8 cellular contexts compared by ENCODE assay signal in genomic region chr10:128463991-128464755, GRCh38.
A peak's percentile ranks its signal among the peaks of the same experiment; 100 is the strongest.
DNase-seq lines count a peak whose midpoint lies in the region; ATAC-seq, FAIRE-seq and TF ChIP-seq lines count a peak whose summit lies in the region.

No MANE protein-coding gene starts in this region.

- ATAC-seq in HepG2, result no peak; the same call in 2 of the 3 replicates
- no peak for ATAC-seq in HG03175 (IDR thresholded peaks at IDR 0.05; ENCODE audit: unreplicated experiment)
- no peak for ATAC-seq in GM21526 (IDR thresholded peaks at IDR 0.05; ENCODE audit: low FRiP score, unreplicated experiment)
- ATAC-seq in omental fat pad (ENCODE audit: low FRiP score), result no peak

- H3K27me3 ChIP-seq in H7 (ENCODE audit: control insufficient read depth, insufficient read depth, low read length) (no peaks in the 10 kb centered on the region), HepG2 (ENCODE audit: control insufficient read depth in 1 of 2, insufficient read depth in 2 of 2, low read length in 2 of 2) (peaks cover 2 to 34% of the 10 kb centered on the region in 2 experiments; a peak in 4 of 5 replicates)

- H3K4me2 ChIP-seq in HepG2 (ENCODE audit: low read depth, low read length), result no peak overlapping the region

- H4K20me1 ChIP-seq in HepG2 (ENCODE audit: insufficient read depth, low read length), result no peaks in the 10 kb centered on the region

- no peak overlapping the region for H2AFZ ChIP-seq in HepG2 (ENCODE audit: low read length)

- no peak overlapping the region for H3K9ac ChIP-seq in HepG2 (ENCODE audit: insufficient read depth, low read depth, low read length)

- no peaks in the 10 kb centered on the region for H3K79me2 ChIP-seq in HepG2 (ENCODE audit: insufficient read depth, low read length)

- no peaks in the 10 kb centered on the region for H3K9me3 ChIP-seq in HepG2 (ENCODE audit: low read length)

- no peaks in the 10 kb centered on the region for H3K4me1 ChIP-seq in HepG2 (ENCODE audit: insufficient read depth, low read length)

- no peak overlapping the region for H3K4me3 ChIP-seq in AG10803 (ENCODE audit: low read length)
- H3K4me3 ChIP-seq in H7 (ENCODE audit: insufficient read depth, low read depth, low read length), result no peak overlapping the region
- H3K4me3 ChIP-seq in astrocyte of the cerebellum (ENCODE audit: low read depth, low read length), result no peak overlapping the region
- H3K4me3 ChIP-seq in HepG2 (replicated peaks in 1 of 3; ENCODE audit: insufficient read depth in 1 of 3, low read depth in 2 of 3, low read length in 3 of 3), result no peak overlapping the region

- peak; percentile 47 for DNase-seq in AG10803 (ENCODE audit: low read depth)
- DNase-seq in H7, result peak; percentile 20
- DNase-seq in astrocyte of the cerebellum (ENCODE audit: low read depth), result peak; percentile 11
- DNase-seq in HepG2 (ENCODE audit: low spot score), result peak; percentile 51
- DNase-seq in medulla oblongata (ENCODE audit: extremely low spot score), result no peak
- DNase-seq in omental fat pad (ENCODE audit: low spot score), result no peak

- H3K27ac ChIP-seq in HepG2 (ENCODE audit: extremely low read length, insufficient read depth, low read length), result no peak overlapping the region

- CTCF ChIA-PET in HepG2 (lab: Yijun Ruan, JAX; ENCODE audit: low intra/inter-chr PET ratio, low total read pairs), result no interaction called here

- TF ChIP-seq RAD21 in HepG2 (CRISPR knock-in tag; IDR thresholded peaks at IDR 0.05), result no peak

- POLR2A ChIA-PET in HepG2 (lab: Yijun Ruan, JAX), result no interaction called here

- TF ChIP-seq CTCF in AG10803 (conservative IDR thresholded peaks at IDR 0.05; ENCODE audit: low read length) (no peak), astrocyte of the cerebellum (IDR thresholded peaks at IDR 0.05; ENCODE audit: low read depth, low read length, missing control alignments) (no peak), HepG2 (CRISPR knock-in tag; IDR thresholded peaks at IDR 0.05) (no peak), omental fat pad (IDR thresholded peaks at IDR 0.05) (no peak)

- no TSS peak for BruUV-seq in HepG2 (replicated peaks; lab: Mats Ljungman, UMichigan)

- in situ Hi-C loops in astrocyte of the cerebellum (cut with HindIII; ENCODE audit: low sequenced_read_pairs), result no loop called here
- in situ Hi-C loops in HepG2 (cut with HindIII; ENCODE audit: extremely low pct_ligation_motif_present, low pct_unique_long_range_greater_than_20kb), result no loop called here

- TF ChIP-seq EP300 in HepG2 (IDR thresholded peaks at IDR 0.05; ENCODE audit: low read depth in 2 of 2, low read length in 2 of 2) (no peak), HepG2 (CRISPR knock-in tag; IDR thresholded peaks at IDR 0.05; ENCODE audit: borderline replicate concordance) (no peak)

- 17% methylated on average over 4 of the region's 4 CpGs for WGBS in HepG2 (ENCODE audit: low lambda C conversion rate)

- peak; percentile 85 for FAIRE-seq in HepG2 (lab: Jason Lieb, UNC)

- TF ChIP-seq POLR2A in HepG2 (IDR thresholded peaks at IDR 0.05; ENCODE audit: insufficient read depth in 1 of 2, low read depth in 2 of 2, low read length in 2 of 2), result no peak

- intact Hi-C loops in HepG2 (cut with micrococcal nuclease; ENCODE audit: unreplicated experiment), result no loop called here

- no peaks in the 10 kb centered on the region for H3K36me3 ChIP-seq in H7 (replicated peaks; ENCODE audit: control insufficient read depth, insufficient read depth, low read length)
- no peaks in the 10 kb centered on the region for H3K36me3 ChIP-seq in HepG2 (replicated peaks in 1 of 2; ENCODE audit: control insufficient read depth in 1 of 2, insufficient read depth in 2 of 2, low read length in 2 of 2)

TF ChIP-seq in HepG2, 621 proteins besides CTCF, POLR2A, EP300 and RAD21:
- TF ChIP-seq HNRNPK (IDR thresholded peaks at IDR 0.05; ENCODE audit: low read depth, low read length, poor library complexity, severe bottlenecking), result peak; percentile 10
- TF ChIP-seq SAFB2 (CRISPR knock-in tag; IDR thresholded peaks at IDR 0.05; ENCODE audit: borderline replicate concordance, low read depth), result no peak
- TF ChIP-seq PCBP2 (optimal IDR thresholded peaks at IDR 0.05; ENCODE audit: low read depth, low read length, poor library complexity, severe bottlenecking), result peak; percentile 48
TF ChIP-seq in HepG2: peak in this region for 2.

Comparison
In these comparisons a context has a peak if more than half of its experiments do, and no peak if none do; other contexts are left out.
1. DNase-seq: peak in AG10803 (single experiment), H7 (single experiment), astrocyte of the cerebellum (single experiment) and HepG2 (single experiment); none in medulla oblongata (single experiment) and omental fat pad (single experiment).